ENCODE assay signal across 9 cellular contexts in the genomic region with DNA sequence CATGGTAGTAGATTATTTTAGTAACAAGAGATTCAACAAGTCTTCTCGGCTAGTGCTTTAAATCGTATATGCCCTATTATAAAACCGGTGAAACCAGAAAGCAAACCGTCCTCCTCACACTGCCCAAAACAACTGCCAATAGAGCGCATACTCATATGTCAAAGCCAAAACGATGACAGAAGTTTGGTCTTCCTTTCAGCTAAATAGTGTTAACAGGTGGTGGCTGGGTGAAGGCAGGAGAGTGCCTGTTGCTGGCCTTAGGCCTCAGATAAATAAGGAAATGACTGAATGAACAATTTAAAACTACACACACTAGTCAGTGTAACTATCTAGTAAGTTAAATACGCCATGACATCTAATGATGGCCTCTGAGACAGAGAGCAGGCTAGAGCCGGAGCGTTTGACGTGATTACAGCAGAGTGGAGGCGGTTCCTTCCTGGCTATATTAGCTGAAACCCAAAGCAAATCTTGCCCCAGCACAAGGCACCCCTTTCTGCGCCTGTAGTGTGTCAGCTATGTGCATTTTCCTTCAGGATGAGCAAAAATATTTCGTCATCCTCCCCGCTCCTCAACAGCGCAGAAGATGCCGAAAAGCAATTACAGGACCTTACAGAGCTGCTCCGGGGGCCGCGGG. TPM values are rescaled to one million over a fixed set of nuclear protein-coding genes. Genes with fewer than 3 reads are reported as not detected.
DNase-seq lines count a peak whose midpoint lies in the region; ATAC-seq and TF ChIP-seq lines count a peak whose summit lies in the region.
"Had no signal": no experiment of that assay in that cellular context is flagged by ENCODE, and none has a peak within 500 bp of the region (broad histone marks: within the 10 kb centered on the region; RNA-seq: fewer than 3 reads in every experiment).

No MANE protein-coding gene starts in this region.

- H3K4me1 ChIP-seq in CD8-positive, alpha-beta memory T cell (ENCODE audit: insufficient read depth, low read length), result no peaks in the 10 kb centered on the region

- TF ChIP-seq CTCF in fibroblast of mammary gland (conservative IDR thresholded peaks at IDR 0.05; ENCODE audit: control insufficient read depth, insufficient read depth, low read depth, low read length), result no peak

- no peak for ATAC-seq in GM21367 (IDR thresholded peaks at IDR 0.05; ENCODE audit: unreplicated experiment)
- ATAC-seq in HG02973 (IDR thresholded peaks at IDR 0.05; ENCODE audit: unreplicated experiment), result no peak
- no peak for ATAC-seq in HG02884 (IDR thresholded peaks at IDR 0.05; ENCODE audit: unreplicated experiment)

- H3K4me3 Mint-ChIP-seq in CD8-positive, alpha-beta memory T cell, result peak overlapping the region in 4 of 7 donors; percentile 13 to 71 (median 49)

- no peaks in the 10 kb centered on the region for H3K36me3 ChIP-seq in CD8-positive, alpha-beta memory T cell (ENCODE audit: insufficient read depth, low read length)

- peaks cover 0 to 8% (median 0%) of the 10 kb centered on the region in 3 donors for H3K4me1 Mint-ChIP-seq in CD8-positive, alpha-beta memory T cell

- DNase-seq in CD8-positive, alpha-beta memory T cell, result no peak
- DNase-seq in NCI-H345 treated with DMSO at 0.1 percent for 48 hours (lab: John Stamatoyannopoulos, UW; ENCODE audit: unreplicated experiment) (peak; percentile 86), fibroblast of mammary gland (ENCODE audit: low read depth) (peak; percentile 26), nucleus accumbens (lab: John Stamatoyannopoulos, UW) (peak in 33 of 56 donors; percentile 2 to 58 (median 30)), KG1 (lab: John Stamatoyannopoulos, UW) (no peak)
- DNase-seq: activated naive CD4-positive, alpha-beta T cell treated with anti-CD3 and anti-CD28 coated beads, Interleukin-2, amount 50 U/mL, for 16 hours had no signal

- no peaks in the 10 kb centered on the region for H3K9me3 ChIP-seq in CD8-positive, alpha-beta memory T cell (ENCODE audit: low read length)

- H3K27me3 ChIP-seq in CD8-positive, alpha-beta memory T cell (ENCODE audit: insufficient read depth, low read length, poor library complexity, severe bottlenecking), result peaks cover 15% of the 10 kb centered on the region

- peaks cover 6 to 20% (median 15%) of the 10 kb centered on the region in 5 donors for H3K9me3 Mint-ChIP-seq in CD8-positive, alpha-beta memory T cell

- peak overlapping the region in 1 of 8 donors; percentile 35 for H3K27ac Mint-ChIP-seq in CD8-positive, alpha-beta memory T cell

- no peak overlapping the region for H3K4me3 ChIP-seq in CD8-positive, alpha-beta memory T cell (ENCODE audit: low read length)
- H3K4me3 ChIP-seq in fibroblast of mammary gland (ENCODE audit: control insufficient read depth, low read depth, low read length), result no peak overlapping the region

- H3K36me3 Mint-ChIP-seq in CD8-positive, alpha-beta memory T cell, result no peaks in the 10 kb centered on the region

- no peak overlapping the region for H3K27ac ChIP-seq in CD8-positive, alpha-beta memory T cell (ENCODE audit: low read depth, low read length)

- peaks cover 31 to 71% of the 10 kb centered on the region in 2 donors for H3K27me3 Mint-ChIP-seq in CD8-positive, alpha-beta memory T cell

- CTCF ChIA-PET in CD8-positive, alpha-beta memory T cell (lab: Charles Lee), result no interaction called here

- POLR2A ChIA-PET in CD8-positive, alpha-beta memory T cell (lab: Charles Lee), result no interaction called here

RNA-seq across cellular contexts. Expression of gene LONRF2, which starts 1.6 kb away (rescaled TPM):
- under 1 TPM; 0.13 to 0.20 TPM for total RNA-seq in CD8-positive, alpha-beta memory T cell
- not detected for polyA plus RNA-seq in CD8-positive, alpha-beta memory T cell

Comparison
In these comparisons a context has a peak if more than half of its experiments do, and no peak if none do; other contexts are left out.
1. DNase-seq: peak in NCI-H345 treated with DMSO at 0.1 percent for 48 hours (single experiment), fibroblast of mammary gland (single experiment) and nucleus accumbens (33 of 56); none in CD8-positive, alpha-beta memory T cell (0 of 5) and KG1 (single experiment).